In genomic region chr7:100692578-100692961, GRCh38 we compare ENCODE assay signal across 10 cellular contexts. TPM values are rescaled to one million over a fixed set of nuclear protein-coding genes. Genes with fewer than 3 reads are reported as not detected.
DNase-seq lines count a peak whose midpoint lies in the region; ATAC-seq, FAIRE-seq and TF ChIP-seq lines count a peak whose summit lies in the region.
"Had no signal": no experiment of that assay in that cellular context is flagged by ENCODE, and none has a peak within 500 bp of the region (broad histone marks: within the 10 kb centered on the region; RNA-seq: fewer than 3 reads in every experiment).

No MANE protein-coding gene starts in this region.

- H3K4me2 ChIP-seq in SU-DHL-6 (ENCODE audit: low read depth, low read length, poor library complexity, severe bottlenecking) (peak overlapping the region; percentile 91), skeletal muscle satellite cell (ENCODE audit: low read length) (peak overlapping the region; percentile 98)

- no peaks in the 10 kb centered on the region for H3K36me3 ChIP-seq in SU-DHL-6 (ENCODE audit: low read length)
- H3K36me3 ChIP-seq in skeletal muscle satellite cell (ENCODE audit: insufficient read depth, low read length): peaks cover 13% of the 10 kb centered on the region
- peaks cover 0 to 5% of the 10 kb centered on the region in 2 donors for H3K36me3 ChIP-seq in small intestine (ENCODE audit: control insufficient read depth in 2 of 2, insufficient read depth in 2 of 2, low read length in 2 of 2)

- no peaks in the 10 kb centered on the region for H3K9me2 ChIP-seq in SU-DHL-6 (replicated peaks; ENCODE audit: insufficient read depth, low read length)

- peaks cover 42% of the 10 kb centered on the region for H3K79me2 ChIP-seq in SU-DHL-6 (ENCODE audit: insufficient read depth, low read length)

- H3K9ac ChIP-seq in SU-DHL-6 (ENCODE audit: low read length) (peak overlapping the region; percentile 88), skeletal muscle satellite cell (ENCODE audit: low read depth, low read length) (peak overlapping the region; percentile 88)

- H3F3A ChIP-seq in SU-DHL-6 (ENCODE audit: insufficient read depth): peaks cover 24% of the 10 kb centered on the region

- H3K4me1 ChIP-seq in skeletal muscle satellite cell (ENCODE audit: control insufficient read depth, insufficient read depth, low read length) (peaks cover 28% of the 10 kb centered on the region), small intestine (ENCODE audit: control insufficient read depth in 2 of 2, insufficient read depth in 1 of 2, low read depth in 1 of 2, low read length in 1 of 2) (no peaks in the 10 kb centered on the region)

- H3K9me3 ChIP-seq in SU-DHL-6 (ENCODE audit: insufficient read depth, low read length) (no peaks in the 10 kb centered on the region), skeletal muscle satellite cell (replicated peaks; ENCODE audit: low read length) (no peaks in the 10 kb centered on the region), small intestine (ENCODE audit: control insufficient read depth, low read depth) (no peaks in the 10 kb centered on the region)

- H3K27ac ChIP-seq in SU-DHL-6 (ENCODE audit: low read depth, low read length): no peak overlapping the region
- H3K27ac ChIP-seq in small intestine (ENCODE audit: low read depth in 1 of 2, low read length in 1 of 2): no peak overlapping the region

- H4K20me1 ChIP-seq in SU-DHL-6 (ENCODE audit: low read depth, low read length): peaks cover 9% of the 10 kb centered on the region; the same call in 1 of the 2 replicates

- no peak for ATAC-seq in GM19397 (IDR thresholded peaks at IDR 0.05; ENCODE audit: unreplicated experiment)

- TF ChIP-seq CTCF in GM12875 (IDR thresholded peaks at IDR 0.05; ENCODE audit: borderline replicate concordance, insufficient read depth, low read depth, low read length): no peak
- TF ChIP-seq CTCF in SU-DHL-6 (IDR thresholded peaks at IDR 0.05; ENCODE audit: insufficient read depth, low read length, poor library complexity, severe bottlenecking): no peak
- TF ChIP-seq CTCF in foreskin fibroblast (IDR thresholded peaks at IDR 0.05; ENCODE audit: low read depth, low read length): no peak

- DNase-seq in foreskin fibroblast: no peak
- DNase-seq in cerebellum (ENCODE audit: low spot score): no peak
- DNase-seq in small intestine: no peak
- no peak for DNase-seq in NCI-H1417 (lab: John Stamatoyannopoulos, UW)

- 56 to 68% (median 68%) methylated on average over 6 of the region's 6 CpGs for WGBS in small intestine, 3 donors

- H3K4me3 ChIP-seq in GM12875 (ENCODE audit: low read depth, low read length) (peak overlapping the region; percentile 91), SU-DHL-6 (ENCODE audit: insufficient read depth, low read length, poor library complexity, severe bottlenecking) (peak overlapping the region; percentile 77), foreskin fibroblast (ENCODE audit: low read depth in 1 of 2, low read length in 2 of 2) (peak overlapping the region; percentile 86 to 90), skeletal muscle satellite cell (ENCODE audit: low read length) (peak overlapping the region; percentile 93), small intestine (ENCODE audit: low read depth in 1 of 2, low read length in 2 of 2) (peak overlapping the region in 1 of 2 donors; percentile 73)

- no peak overlapping the region for H2AFZ ChIP-seq in SU-DHL-6 (ENCODE audit: low read depth, low read length, severe bottlenecking)

- H3K27me3 ChIP-seq in SU-DHL-6 (ENCODE audit: low read length) (no peaks in the 10 kb centered on the region), skeletal muscle satellite cell (ENCODE audit: control insufficient read depth, insufficient read depth, low read length) (no peaks in the 10 kb centered on the region), small intestine (ENCODE audit: control insufficient read depth in 2 of 2, insufficient read depth in 2 of 2, low read length in 2 of 2) (no peaks in the 10 kb centered on the region)

- FAIRE-seq in small intestine (lab: Jason Lieb, UNC): no peak
- FAIRE-seq: TTC549 had no signal

RNA-seq across cellular contexts. Expression of gene GIGYF1, which starts 1.5 kb away (rescaled TPM):
- total RNA-seq in skeletal muscle satellite cell (2012; rRNA removed): 14.6 and 15.5 TPM in 2 replicates
- 20.8 TPM for total RNA-seq in cerebellum
- polyA plus RNA-seq in small intestine: 10 to 100 TPM; 15.7 to 18.6 (median 17.3) TPM

RNA-seq across cellular contexts. Expression of gene POP7, which starts 13.4 kb away (rescaled TPM):
- 47.4 and 57.7 TPM in 2 replicates for total RNA-seq in skeletal muscle satellite cell (2012; rRNA removed)
- total RNA-seq in cerebellum: 21.7 TPM
- 10 to 100 TPM; 39.6 to 44.8 (median 42.2) TPM for polyA plus RNA-seq in small intestine

RNA-seq across cellular contexts. Expression of gene GNB2, which starts 19.0 kb away (rescaled TPM):
- total RNA-seq in skeletal muscle satellite cell (2012; rRNA removed): 92.8 and 107 TPM in 2 replicates
- total RNA-seq in cerebellum: 49.2 TPM
- polyA plus RNA-seq in small intestine: 100 to 1,000 TPM; 179 to 214 (median 191) TPM

RNA-seq across cellular contexts. Expression of gene EPO, which starts 27.7 kb away (rescaled TPM):
- total RNA-seq in skeletal muscle satellite cell (2012; rRNA removed): not detected in 2 replicates
- not detected for total RNA-seq in cerebellum
- under 1 TPM in 1 of 3 donors, not detected in 2; 0.04 TPM for polyA plus RNA-seq in small intestine

RNA-seq across cellular contexts. Expression of gene ACTL6B, which starts 36.3 kb away (rescaled TPM):
- total RNA-seq in skeletal muscle satellite cell (2012; rRNA removed): not detected in 2 replicates
- total RNA-seq in cerebellum: 58.7 TPM
- under 1 TPM in 1 of 3 donors, not detected in 2; 1.00 TPM for polyA plus RNA-seq in small intestine
- total RNA-seq: myocyte had no signal
